20 cellular contexts compared by ENCODE assay signal in the genomic region with DNA sequence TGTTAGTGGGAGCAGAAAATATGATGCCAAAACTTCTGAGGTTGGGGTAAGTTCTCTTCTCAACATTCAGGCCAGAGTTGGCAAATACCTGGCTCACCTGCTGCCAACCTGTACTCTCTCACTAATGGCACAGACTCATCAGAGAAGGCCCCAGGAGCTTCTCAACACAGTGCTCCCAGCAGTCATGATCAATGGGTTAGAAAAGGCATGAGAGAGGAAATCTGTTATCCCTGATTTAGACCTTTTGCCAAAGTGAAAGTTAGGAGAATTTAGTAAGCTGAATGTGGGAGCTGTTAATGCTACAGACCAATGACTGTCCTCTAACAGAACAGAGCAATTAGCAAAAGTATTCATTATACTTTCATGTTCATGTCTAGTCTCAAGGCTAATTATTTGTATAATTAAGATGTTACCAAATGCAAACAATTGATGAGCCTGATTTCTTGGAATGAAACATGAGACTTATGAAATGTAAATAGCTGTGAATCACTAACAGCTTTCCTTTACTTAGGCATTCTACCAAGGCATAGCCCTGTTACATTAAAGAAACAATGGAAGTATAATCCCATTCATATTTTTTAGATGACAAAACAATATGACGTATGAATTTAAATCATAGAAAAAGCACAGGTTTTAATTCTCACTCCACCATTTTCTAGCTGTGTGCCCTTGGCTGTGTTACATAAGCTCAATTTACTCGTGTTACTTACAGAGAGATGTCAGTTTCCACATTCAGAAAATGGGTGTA.
A peak's percentile ranks its signal among the peaks of the same experiment; 100 is the strongest.
DNase-seq lines count a peak whose midpoint lies in the region; ATAC-seq, FAIRE-seq and TF ChIP-seq lines count a peak whose summit lies in the region.
"Had no signal": no experiment of that assay in that cellular context is flagged by ENCODE, and none has a peak within 500 bp of the region (broad histone marks: within the 10 kb centered on the region; RNA-seq: fewer than 3 reads in every experiment).

No MANE protein-coding gene starts in this region.

- H3K36me3 ChIP-seq in cardiac muscle cell (no peaks in the 10 kb centered on the region), astrocyte (ENCODE audit: insufficient read depth, low read length) (no peaks in the 10 kb centered on the region), fibroblast of lung (ENCODE audit: control insufficient read depth, insufficient read depth, low read length) (no peaks in the 10 kb centered on the region)
- H3K36me3 ChIP-seq: heart left ventricle, neural progenitor cell, thyroid gland had no signal

- peaks cover 9% of the 10 kb centered on the region for H3K4me1 Mint-ChIP-seq in astrocyte (ENCODE audit: low read depth, unreplicated experiment)
- H3K4me1 Mint-ChIP-seq in endothelial cell (ENCODE audit: unreplicated experiment) = peaks cover 19% of the 10 kb centered on the region
- H3K4me1 Mint-ChIP-seq: activated CD4-positive, alpha-beta T cell treated with anti-CD3 and anti-CD28 coated beads for 36 hours had no signal

- H3K27me3 ChIP-seq in cardiac muscle cell = no peaks in the 10 kb centered on the region
- no peaks in the 10 kb centered on the region for H3K27me3 ChIP-seq in astrocyte (ENCODE audit: insufficient read depth, low read length)
- H3K27me3 ChIP-seq in fibroblast of lung (ENCODE audit: control insufficient read depth, insufficient read depth, low read length) = no peaks in the 10 kb centered on the region
- H3K27me3 ChIP-seq: heart left ventricle, neural progenitor cell, thyroid gland had no signal

- TF ChIP-seq CTCF in cardiac muscle cell (IDR thresholded peaks at IDR 0.05; ENCODE audit: low read depth, low read length) (no peak), astrocyte (IDR thresholded peaks at IDR 0.05; ENCODE audit: insufficient read depth, low read depth, low read length) (no peak), fibroblast of lung (conservative IDR thresholded peaks at IDR 0.05 in 1 of 2, IDR thresholded peaks at IDR 0.05 in 1 of 2; ENCODE audit: low read depth in 1 of 2, low read length in 2 of 2) (no peak), endothelial cell (IDR thresholded peaks at IDR 0.05; ENCODE audit: unreplicated experiment) (no peak)

- H3K4me3 Mint-ChIP-seq in astrocyte (ENCODE audit: unreplicated experiment) (no peak overlapping the region), endothelial cell (ENCODE audit: unreplicated experiment) (no peak overlapping the region)
- H3K4me3 Mint-ChIP-seq: activated CD4-positive, alpha-beta T cell treated with anti-CD3 and anti-CD28 coated beads for 36 hours; neural progenitor cell had no signal

- H2AFZ ChIP-seq in astrocyte (ENCODE audit: low read depth, low read length) = peak overlapping the region; percentile 7
- no peak overlapping the region for H2AFZ ChIP-seq in fibroblast of lung (ENCODE audit: low read length)
- H2AFZ ChIP-seq: neural progenitor cell had no signal

- FAIRE-seq in astrocyte (lab: Jason Lieb, UNC) = peak; percentile 20
- FAIRE-seq: H54 had no signal

- no peak for ATAC-seq in Right ventricle myocardium inferior
- ATAC-seq: activated CD4-positive, alpha-beta T cell treated with anti-CD3 and anti-CD28 coated beads for 36 hours; heart left ventricle had no signal

- H3K36me3 Mint-ChIP-seq in astrocyte (ENCODE audit: low read depth, unreplicated experiment) (no peaks in the 10 kb centered on the region), endothelial cell (ENCODE audit: low read depth, unreplicated experiment) (no peaks in the 10 kb centered on the region)
- H3K36me3 Mint-ChIP-seq: neural progenitor cell had no signal

- DNase-seq in cardiac muscle cell (ENCODE audit: low read depth in 1 of 2, low spot score in 1 of 2) (no peak), Right ventricle myocardium inferior (ENCODE audit: missing footprints) (no peak), astrocyte (ENCODE audit: low read depth) (peak; percentile 61), fibroblast of lung (ENCODE audit: low read depth in 2 of 2) (peak; percentile 66 to 67), endothelial cell (ENCODE audit: low spot score) (no peak), HuH-7.5 (ENCODE audit: low spot score) (no peak), HuH-7 (ENCODE audit: low spot score) (no peak), AML-193 (lab: John Stamatoyannopoulos, UW) (no peak)
- DNase-seq: activated CD4-positive, alpha-beta T cell treated with anti-CD3 and anti-CD28 coated beads for 36 hours; activated CD8-positive, alpha-beta memory T cell treated with anti-CD3 and anti-CD28 coated beads, Interleukin-2, amount 50 U/mL, for 48 hours; activated naive CD4-positive, alpha-beta T cell treated with anti-CD3 and anti-CD28 coated beads, Interleukin-2, amount 50 U/mL, for 16 hours; GDM1; heart left ventricle; NCI-H2107; right cardiac atrium; stimulated activated CD4-positive, alpha-beta T cell treated with anti-CD3 and anti-CD28 coated beads, Interleukin-4, amount 100 ng/mL, for 24 hours; T1000; thyroid gland had no signal

- H3K4me3 ChIP-seq in cardiac muscle cell (no peak overlapping the region), astrocyte (ENCODE audit: insufficient read depth, low read depth, low read length) (no peak overlapping the region), fibroblast of lung (replicated peaks in 1 of 4; ENCODE audit: control extremely low read depth in 1 of 4, insufficient read depth in 1 of 4, low read depth in 3 of 4, low read length in 4 of 4) (peak overlapping the region in 1 of 4 experiments; percentile 5)
- H3K4me3 ChIP-seq: heart left ventricle, neural progenitor cell, thyroid gland had no signal

- intact Hi-C loops in Right ventricle myocardium inferior (cut with DNase I) = no loop called here

- H3K27me3 Mint-ChIP-seq in astrocyte (ENCODE audit: low read depth, unreplicated experiment) (no peaks in the 10 kb centered on the region), endothelial cell (ENCODE audit: unreplicated experiment) (no peaks in the 10 kb centered on the region)

- H3K27ac ChIP-seq in cardiac muscle cell = peak overlapping the region; percentile 95
- peak overlapping the region; percentile 49 for H3K27ac ChIP-seq in astrocyte (ENCODE audit: low read depth, low read length)
- H3K27ac ChIP-seq in fibroblast of lung (ENCODE audit: insufficient read depth, low read length) = no peak overlapping the region
- H3K27ac ChIP-seq: heart left ventricle, neural progenitor cell, thyroid gland had no signal

- peak overlapping the region; percentile 6 for H3K9ac ChIP-seq in astrocyte (ENCODE audit: low read length)
- H3K9ac ChIP-seq in fibroblast of lung (ENCODE audit: insufficient read depth, low read length) = no peak overlapping the region
- H3K9ac ChIP-seq: neural progenitor cell had no signal

- H3K9me3 ChIP-seq in cardiac muscle cell (ENCODE audit: low read depth) = no peaks in the 10 kb centered on the region
- H3K9me3 ChIP-seq in astrocyte (ENCODE audit: insufficient read depth, low read depth, low read length) = no peaks in the 10 kb centered on the region
- no peaks in the 10 kb centered on the region for H3K9me3 ChIP-seq in fibroblast of lung (ENCODE audit: control insufficient read depth, insufficient read depth, low read depth, low read length)
- H3K9me3 ChIP-seq: heart left ventricle, thyroid gland had no signal

- peak overlapping the region; percentile 16 for H3K27ac Mint-ChIP-seq in astrocyte (ENCODE audit: unreplicated experiment)
- no peak overlapping the region for H3K27ac Mint-ChIP-seq in endothelial cell (ENCODE audit: unreplicated experiment)
- H3K27ac Mint-ChIP-seq: activated CD4-positive, alpha-beta T cell treated with anti-CD3 and anti-CD28 coated beads for 36 hours; neural progenitor cell had no signal

- H3K4me1 ChIP-seq in cardiac muscle cell (ENCODE audit: low read depth) (peaks cover 46% of the 10 kb centered on the region), astrocyte (ENCODE audit: insufficient read depth, low read length) (peaks cover 14% of the 10 kb centered on the region), fibroblast of lung (ENCODE audit: control insufficient read depth, extremely low read depth, insufficient read depth, low read length) (peaks cover 3% of the 10 kb centered on the region)
- H3K4me1 ChIP-seq: heart left ventricle, neural progenitor cell, thyroid gland had no signal

- H3K4me2 ChIP-seq in astrocyte (ENCODE audit: low read length) (peak overlapping the region; percentile 54), fibroblast of lung (ENCODE audit: extremely low read depth, insufficient read depth, low read length) (peak overlapping the region; percentile 63)
- H3K4me2 ChIP-seq: neural progenitor cell had no signal

- H3K9me3 Mint-ChIP-seq in astrocyte (ENCODE audit: unreplicated experiment) = no peaks in the 10 kb centered on the region
- H3K9me3 Mint-ChIP-seq in endothelial cell (ENCODE audit: unreplicated experiment) = no peaks in the 10 kb centered on the region
- H3K9me3 Mint-ChIP-seq: neural progenitor cell had no signal

- no peaks in the 10 kb centered on the region for H4K20me1 ChIP-seq in astrocyte (ENCODE audit: insufficient read depth, low read length)
- H4K20me1 ChIP-seq in fibroblast of lung (ENCODE audit: control insufficient read depth, extremely low read depth, insufficient read depth, low read length) = no peaks in the 10 kb centered on the region

- H3K79me2 ChIP-seq in astrocyte (ENCODE audit: insufficient read depth, low read length) = no peaks in the 10 kb centered on the region
- no peaks in the 10 kb centered on the region for H3K79me2 ChIP-seq in fibroblast of lung (ENCODE audit: control insufficient read depth, insufficient read depth, low read length)

Comparison
In these comparisons a context has a peak if more than half of its experiments do, and no peak if none do; other contexts are left out.
1. DNase-seq: peak in astrocyte (single experiment) and fibroblast of lung (2 of 2); none in cardiac muscle cell (0 of 2), Right ventricle myocardium inferior (single experiment), endothelial cell (single experiment), HuH-7.5 (single experiment), HuH-7 (single experiment) and AML-193 (0 of 2).